ENCODE assay signal across 13 cellular contexts in genomic region chr10:11205026-11205772, GRCh38.
DNase-seq lines count a peak whose midpoint lies in the region; ATAC-seq, FAIRE-seq and TF ChIP-seq lines count a peak whose summit lies in the region.
"Had no signal": no experiment of that assay in that cellular context is flagged by ENCODE, and none has a peak within 500 bp of the region (broad histone marks: within the 10 kb centered on the region; RNA-seq: fewer than 3 reads in every experiment).

No MANE protein-coding gene starts in this region.

- peak overlapping the region; percentile 28 for H3K27ac ChIP-seq in HUES48 (ENCODE audit: low read depth, low read length)
- no peak overlapping the region for H3K27ac ChIP-seq in parathyroid adenoma

- H2AFZ ChIP-seq in parathyroid adenoma = peak overlapping the region; percentile 62

- H3K4me3 ChIP-seq in HUES48 (ENCODE audit: low read depth, low read length) = no peak overlapping the region
- no peak overlapping the region for H3K4me3 ChIP-seq in bronchial epithelial cell (ENCODE audit: low read depth, low read length)
- H3K4me3 ChIP-seq in parathyroid adenoma (ENCODE audit: low read depth, low read length) = no peak overlapping the region

- FAIRE-seq in bronchial epithelial cell (lab: Jason Lieb, UNC) = no peak
- FAIRE-seq: G401.6 had no signal

- H3K4me1 ChIP-seq in HUES48 (ENCODE audit: control insufficient read depth, insufficient read depth, low read length) (peaks cover 38% of the 10 kb centered on the region), parathyroid adenoma (no peaks in the 10 kb centered on the region)

- DNase-seq in activated CD4-positive, alpha-beta T cell treated with anti-CD3 and anti-CD28 coated beads for 48 hours = peak; percentile 49
- DNase-seq in activated CD4-positive, alpha-beta T cell treated with anti-CD3 and anti-CD28 coated beads, Interleukin-2, amount 50 U/mL, for 1 hour = no peak
- peak; percentile 44 for DNase-seq in bronchial epithelial cell (ENCODE audit: low read depth)
- no peak for DNase-seq in left lobe of liver (ENCODE audit: low spot score)
- DNase-seq in NCI-H2227 (lab: John Stamatoyannopoulos, UW; ENCODE audit: unreplicated experiment) = no peak
- no peak for DNase-seq in GM19238 (ENCODE audit: insufficient read length, low spot score)
- DNase-seq: H9, KG1, left colon, NCI-H2081 had no signal

- no peak for ATAC-seq in left lobe of liver
- ATAC-seq: left colon had no signal

- no peak overlapping the region for H3K9ac ChIP-seq in HUES48 (ENCODE audit: low read depth, low read length)
- no peak overlapping the region for H3K9ac ChIP-seq in parathyroid adenoma

- no peaks in the 10 kb centered on the region for H3K36me3 ChIP-seq in HUES48 (ENCODE audit: control insufficient read depth, insufficient read depth, low read length)
- H3K36me3 ChIP-seq in bronchial epithelial cell (ENCODE audit: control insufficient read depth, insufficient read depth, low read length) = no peaks in the 10 kb centered on the region
- no peaks in the 10 kb centered on the region for H3K36me3 ChIP-seq in parathyroid adenoma (ENCODE audit: control insufficient read depth, insufficient read depth, low read length)

- peak overlapping the region; percentile 66 for H3K4me2 ChIP-seq in parathyroid adenoma (ENCODE audit: low read length)

- no peaks in the 10 kb centered on the region for H3K27me3 ChIP-seq in HUES48 (ENCODE audit: control insufficient read depth, insufficient read depth, low read length)
- no peaks in the 10 kb centered on the region for H3K27me3 ChIP-seq in bronchial epithelial cell (ENCODE audit: control insufficient read depth, insufficient read depth, low read length)
- no peaks in the 10 kb centered on the region for H3K27me3 ChIP-seq in parathyroid adenoma (ENCODE audit: control insufficient read depth, insufficient read depth, low read length)

- TF ChIP-seq CTCF in bronchial epithelial cell (IDR thresholded peaks at IDR 0.05; ENCODE audit: insufficient read depth, low read length, severe bottlenecking) (no peak), parathyroid adenoma (IDR thresholded peaks at IDR 0.05) (no peak)

- no peaks in the 10 kb centered on the region for H3K9me3 ChIP-seq in HUES48 (ENCODE audit: control insufficient read depth, insufficient read depth, low read length)
- no peaks in the 10 kb centered on the region for H3K9me3 ChIP-seq in parathyroid adenoma (ENCODE audit: control insufficient read depth, low read length)

- H3K79me2 ChIP-seq in parathyroid adenoma = no peaks in the 10 kb centered on the region

Comparison
In these comparisons a context has a peak if more than half of its experiments do, and no peak if none do; other contexts are left out.
1. DNase-seq: peak in activated CD4-positive, alpha-beta T cell treated with anti-CD3 and anti-CD28 coated beads for 48 hours (single experiment) and bronchial epithelial cell (single experiment); none in activated CD4-positive, alpha-beta T cell treated with anti-CD3 and anti-CD28 coated beads, Interleukin-2, amount 50 U/mL, for 1 hour (single experiment), left lobe of liver (single experiment), NCI-H2227 (single experiment) and GM19238 (single experiment).